21 cellular contexts compared by ENCODE assay signal in genomic region chr11:68033708-68034045, GRCh38. TPM values are rescaled to one million over a fixed set of nuclear protein-coding genes. Genes with fewer than 3 reads are reported as not detected.
DNase-seq lines count a peak whose midpoint lies in the region; ATAC-seq and TF ChIP-seq lines count a peak whose summit lies in the region.
"Had no signal": no experiment of that assay in that cellular context is flagged by ENCODE, and none has a peak within 500 bp of the region (broad histone marks: within the 10 kb centered on the region; RNA-seq: fewer than 3 reads in every experiment).

No MANE protein-coding gene starts in this region.

- H3K36me3 Mint-ChIP-seq in activated naive CD4-positive, alpha-beta T cell treated with anti-CD3 and anti-CD28 coated beads, Interleukin-2, amount 50 U/mL, for 24 hours = peaks cover 1% of the 10 kb centered on the region
- H3K36me3 Mint-ChIP-seq in nephron (ENCODE audit: low read depth) = peaks cover 5% of the 10 kb centered on the region

- H3K4me3 Mint-ChIP-seq in activated naive CD4-positive, alpha-beta T cell treated with anti-CD3 and anti-CD28 coated beads, Interleukin-2, amount 50 U/mL, for 24 hours = no peak overlapping the region
- H3K4me3 Mint-ChIP-seq in nephron = peak overlapping the region; percentile 40 to 79 (median 51)
- H3K4me3 Mint-ChIP-seq: activated T-helper 17 cell treated with anti-CD3 and anti-CD28 coated beads, Interleukin-2, amount 50 U/mL, for 72 hours; CD14-positive monocyte had no signal

- ATAC-seq in heart left ventricle (peak; percentile 38 to 55 (median 46)), upper lobe of right lung (no peak)
- ATAC-seq: activated T-helper 17 cell treated with anti-CD3 and anti-CD28 coated beads, Interleukin-2, amount 50 U/mL, for 72 hours; K562; left lung had no signal

- no peak for DNase-seq in activated naive CD4-positive, alpha-beta T cell (lab: John Stamatoyannopoulos, UW)
- DNase-seq in heart left ventricle (peak in 4 of 5 donors; percentile 65 to 86 (median 78)), upper lobe of right lung (peak; percentile 72), GM20000 (ENCODE audit: low spot score) (no peak), mesenteric fat pad (ENCODE audit: low spot score) (no peak), GM13976 (ENCODE audit: low spot score) (no peak)
- DNase-seq: activated CD8-positive, alpha-beta memory T cell treated with anti-CD3 and anti-CD28 coated beads for 24 hours; caudate nucleus; DMS53; NCI-H2227 treated with DMSO at 0.1 percent for 48 hours; ovary; sigmoid colon; stimulated activated naive CD4-positive, alpha-beta T cell treated with Interleukin-2 at 50 U/mL for 16 hours; T1000 had no signal

- WGBS in heart left ventricle, 4 donors = 51 to 65% (median 55%) methylated on average over 8 to 12 of the region's 12 CpGs

- peak overlapping the region in 3 of 12 donors; percentile 4 to 21 (median 12) for H3K4me3 ChIP-seq in heart left ventricle
- H3K4me3 ChIP-seq in upper lobe of right lung = no peak overlapping the region
- H3K4me3 ChIP-seq: K562, left lung, ovary, sigmoid colon, SK-N-MC had no signal

- H3K36me3 ChIP-seq in heart left ventricle (peaks cover 0 to 41% (median 16%) of the 10 kb centered on the region in 9 donors), upper lobe of right lung (peaks cover 20% of the 10 kb centered on the region)
- H3K36me3 ChIP-seq: ovary had no signal

- no peaks in the 10 kb centered on the region for H3K9me3 ChIP-seq in heart left ventricle
- H3K9me3 ChIP-seq in upper lobe of right lung = no peaks in the 10 kb centered on the region
- H3K9me3 ChIP-seq: left lung, ovary, sigmoid colon had no signal

- peaks cover 35% of the 10 kb centered on the region for H3K4me1 Mint-ChIP-seq in activated naive CD4-positive, alpha-beta T cell treated with anti-CD3 and anti-CD28 coated beads, Interleukin-2, amount 50 U/mL, for 24 hours
- peaks cover 21% of the 10 kb centered on the region for H3K4me1 Mint-ChIP-seq in nephron

- intact Hi-C loops in heart left ventricle (cut with DNase I) = loop anchor here in 3 of 10 donors (10.0 kb wide), 3 partner anchors 91 to 181 kb away; partner anchors contain the start of genes CHKA (in 2 of the 3) and KMT5B (in 1 of the 3)
- intact Hi-C loops in upper lobe of right lung (cut with DNase I) = no loop called here

- H3K27me3 Mint-ChIP-seq in activated naive CD4-positive, alpha-beta T cell treated with anti-CD3 and anti-CD28 coated beads, Interleukin-2, amount 50 U/mL, for 24 hours = no peaks in the 10 kb centered on the region
- no peaks in the 10 kb centered on the region for H3K27me3 Mint-ChIP-seq in nephron (ENCODE audit: low read depth)
- H3K27me3 Mint-ChIP-seq: activated T-helper 17 cell treated with anti-CD3 and anti-CD28 coated beads, Interleukin-2, amount 50 U/mL, for 72 hours had no signal

- H3K27me3 ChIP-seq in heart left ventricle = no peaks in the 10 kb centered on the region
- H3K27me3 ChIP-seq in upper lobe of right lung = no peaks in the 10 kb centered on the region
- H3K27me3 ChIP-seq: left lung, ovary, sigmoid colon had no signal

- TF ChIP-seq POLR2A in heart left ventricle (IDR thresholded peaks at IDR 0.05) = no peak

- in situ Hi-C loops in GM13976 (cut with MboI; ENCODE audit: low sequenced_read_pairs, unreplicated experiment) = no loop called here

- H3K9me3 Mint-ChIP-seq in activated naive CD4-positive, alpha-beta T cell treated with anti-CD3 and anti-CD28 coated beads, Interleukin-2, amount 50 U/mL, for 24 hours = no peaks in the 10 kb centered on the region
- no peaks in the 10 kb centered on the region for H3K9me3 Mint-ChIP-seq in nephron
- H3K9me3 Mint-ChIP-seq: activated T-helper 17 cell treated with anti-CD3 and anti-CD28 coated beads, Interleukin-2, amount 50 U/mL, for 72 hours; CD14-positive monocyte had no signal

- no peak for TF ChIP-seq CTCF in heart left ventricle (IDR thresholded peaks at IDR 0.05)
- no peak for TF ChIP-seq CTCF in nephron (IDR thresholded peaks at IDR 0.05; ENCODE audit: unreplicated experiment in 3 of 3)
- no peak for TF ChIP-seq CTCF in upper lobe of right lung (IDR thresholded peaks at IDR 0.05)
- no peak for TF ChIP-seq CTCF in GM20000 (IDR thresholded peaks at IDR 0.05; ENCODE audit: extremely low read depth, missing control alignments)
- TF ChIP-seq CTCF in GM13976 (IDR thresholded peaks at IDR 0.05; ENCODE audit: borderline replicate concordance, control extremely low read depth, extremely low read depth, insufficient read depth, missing control alignments) = no peak

- H3K4me1 ChIP-seq in heart left ventricle (peaks cover 11 to 77% (median 57%) of the 10 kb centered on the region in 12 donors), upper lobe of right lung (peaks cover 51% of the 10 kb centered on the region)

- H3K27ac ChIP-seq in heart left ventricle (peak overlapping the region; percentile 37 to 96 (median 74)), upper lobe of right lung (peak overlapping the region; percentile 55)
- H3K27ac ChIP-seq: left lung, ovary, sigmoid colon, SK-N-MC had no signal

- peak overlapping the region; percentile 46 for H3K27ac Mint-ChIP-seq in activated naive CD4-positive, alpha-beta T cell treated with anti-CD3 and anti-CD28 coated beads, Interleukin-2, amount 50 U/mL, for 24 hours
- H3K27ac Mint-ChIP-seq in nephron = no peak overlapping the region
- H3K27ac Mint-ChIP-seq: activated T-helper 17 cell treated with anti-CD3 and anti-CD28 coated beads, Interleukin-2, amount 50 U/mL, for 72 hours had no signal

RNA-seq across cellular contexts. Expression of gene NDUFS8, which starts 3.2 kb away (rescaled TPM):
- total RNA-seq in heart left ventricle = 100 to 1,000 TPM; 262 to 948 (median 365) TPM
- polyA plus RNA-seq in heart left ventricle = 100 to 1,000 TPM; 310 to 870 TPM
- total RNA-seq in upper lobe of right lung = 118 TPM
- total RNA-seq in mesenteric fat pad = 134 TPM

RNA-seq across cellular contexts. Expression of gene TCIRG1, which starts 5.1 kb away (rescaled TPM):
- 10 to 100 TPM; 10.2 to 88.7 (median 20.3) TPM for total RNA-seq in heart left ventricle
- 10 to 100 TPM; 25.5 to 36.9 TPM for polyA plus RNA-seq in heart left ventricle
- 216 TPM for total RNA-seq in upper lobe of right lung
- total RNA-seq in mesenteric fat pad = 112 TPM

RNA-seq across cellular contexts. Expression of gene ALDH3B1, which starts 23.6 kb away (rescaled TPM):
- total RNA-seq in heart left ventricle (10 to 100 TPM in 2 of 9 donors, 1 to 10 TPM in 7; 2.3 to 25.4 (median 6.1) TPM), upper lobe of right lung (95.9 TPM), mesenteric fat pad (14.6 TPM)
- polyA plus RNA-seq in heart left ventricle = 1 to 10 TPM; 2.7 to 3.3 TPM

RNA-seq across cellular contexts. Expression of gene UNC93B1, which starts 29.8 kb away (rescaled TPM):
- total RNA-seq in heart left ventricle = 10 to 100 TPM in 3 of 9 donors, 1 to 10 TPM in 6; 5.2 to 34.2 (median 7.9) TPM
- 1 to 10 TPM; 5.0 to 6.5 TPM for polyA plus RNA-seq in heart left ventricle
- total RNA-seq in upper lobe of right lung = 79.5 TPM
- 42.0 TPM for total RNA-seq in mesenteric fat pad

Comparison
In these comparisons a context has a peak if more than half of its experiments do, and no peak if none do; other contexts are left out.
1. DNase-seq: peak in heart left ventricle (4 of 5) and upper lobe of right lung (single experiment); none in activated naive CD4-positive, alpha-beta T cell (0 of 4), GM20000 (single experiment), mesenteric fat pad (single experiment) and GM13976 (single experiment).